In genomic region chr20:45407783-45408645, GRCh38 we compare ENCODE assay signal across 8 cellular contexts. TPM values are rescaled to one million over a fixed set of nuclear protein-coding genes. Genes with fewer than 3 reads are reported as not detected.
DNase-seq lines count a peak whose midpoint lies in the region; ATAC-seq, FAIRE-seq and TF ChIP-seq lines count a peak whose summit lies in the region.

A gene with protein sequence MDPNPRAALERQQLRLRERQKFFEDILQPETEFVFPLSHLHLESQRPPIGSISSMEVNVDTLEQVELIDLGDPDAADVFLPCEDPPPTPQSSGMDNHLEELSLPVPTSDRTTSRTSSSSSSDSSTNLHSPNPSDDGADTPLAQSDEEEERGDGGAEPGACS (plus strand): TSS chr20:45408289. CDS start chr20:45408468, 179 bp downstream.

- TF ChIP-seq CTCF in Loucy (conservative IDR thresholded peaks at IDR 0.05; ENCODE audit: low read length), result no peak
- no peak for TF ChIP-seq CTCF in body of pancreas (IDR thresholded peaks at IDR 0.05)
- TF ChIP-seq CTCF in gastrocnemius medialis (IDR thresholded peaks at IDR 0.05 in 4 of 5, conservative IDR thresholded peaks at IDR 0.05 in 1 of 5), result no peak

- no peaks in the 10 kb centered on the region for H4K20me1 ChIP-seq in Loucy (ENCODE audit: insufficient read depth, low read length, poor library complexity, severe bottlenecking)

- DNase-seq in body of pancreas, result no peak
- DNase-seq in gastrocnemius medialis, result no peak
- no peak for DNase-seq in NCI-H1417 treated with DMSO at 0.1 percent for 48 hours (lab: John Stamatoyannopoulos, UW)
- DNase-seq in H54 (ENCODE audit: insufficient read length, low spot score), result no peak
- DNase-seq in KG1 (lab: John Stamatoyannopoulos, UW), result no peak

- H3K9me3 ChIP-seq in Loucy (ENCODE audit: insufficient read depth, low read depth, low read length), result no peaks in the 10 kb centered on the region
- no peaks in the 10 kb centered on the region for H3K9me3 ChIP-seq in body of pancreas
- H3K9me3 ChIP-seq in gastrocnemius medialis, result no peaks in the 10 kb centered on the region

- no peaks in the 10 kb centered on the region for H3K4me1 ChIP-seq in Loucy (ENCODE audit: insufficient read depth, low read length, poor library complexity, severe bottlenecking)
- peaks cover 19% of the 10 kb centered on the region for H3K4me1 ChIP-seq in body of pancreas
- peaks cover 40 to 43% of the 10 kb centered on the region in 2 donors for H3K4me1 ChIP-seq in gastrocnemius medialis

- in situ Hi-C loops in gastrocnemius medialis (cut with MboI; ENCODE audit: low sequenced_read_pairs in 4 of 4), result no loop called here

- no peaks in the 10 kb centered on the region for H3F3A ChIP-seq in Loucy (ENCODE audit: low read depth)

- ATAC-seq in body of pancreas (no peak), gastrocnemius medialis (no peak), GM19324 (IDR thresholded peaks at IDR 0.05; ENCODE audit: low FRiP score, unreplicated experiment) (no peak)

- no peaks in the 10 kb centered on the region for H3K9me2 ChIP-seq in Loucy (replicated peaks; ENCODE audit: low read depth, low read length)

- TF ChIP-seq POLR2A in body of pancreas (IDR thresholded peaks at IDR 0.05) (no peak), gastrocnemius medialis (IDR thresholded peaks at IDR 0.05) (no peak), H54 (IDR thresholded peaks at IDR 0.05; ENCODE audit: low read depth, low read length) (no peak)

- peak within 1 kb of the TSS; percentile 85 for H3K4me2 ChIP-seq in Loucy (ENCODE audit: low read depth, low read length, poor library complexity, severe bottlenecking)

- no peaks in the 10 kb centered on the region for H3K79me2 ChIP-seq in Loucy (ENCODE audit: insufficient read depth, low read length)

- WGBS in body of pancreas, 2 donors, result 86 to 92% methylated on average over 20 to 21 of the region's 21 CpGs

- H3K4me3 ChIP-seq in Loucy (ENCODE audit: low read length, poor library complexity, severe bottlenecking), result peak within 1 kb of the TSS; percentile 75
- peak within 1 kb of the TSS; percentile 73 to 90 for H3K4me3 ChIP-seq in body of pancreas
- peak within 1 kb of the TSS; percentile 67 for H3K4me3 ChIP-seq in iPS-11a (ENCODE audit: low read depth, low read length)
- H3K4me3 ChIP-seq in gastrocnemius medialis, result peak within 1 kb of the TSS; percentile 87 to 96 (median 91)

- no peak within 1 kb of the TSS for H3K9ac ChIP-seq in Loucy (ENCODE audit: low read depth, low read length, poor library complexity, severe bottlenecking)

- H3K27me3 ChIP-seq in Loucy (ENCODE audit: insufficient read depth, low read length, poor library complexity, severe bottlenecking), result peaks cover 4% of the 10 kb centered on the region
- H3K27me3 ChIP-seq in body of pancreas, result no peaks in the 10 kb centered on the region
- no peaks in the 10 kb centered on the region for H3K27me3 ChIP-seq in gastrocnemius medialis

- H3K36me3 ChIP-seq in Loucy (ENCODE audit: insufficient read depth, low read length) (no peaks in the 10 kb centered on the region), body of pancreas (replicated peaks in 1 of 2; ENCODE audit: insufficient read depth in 1 of 2, low read depth in 2 of 2) (peaks cover 0 to 6% of the 10 kb centered on the region in 2 donors), gastrocnemius medialis (peaks cover 0 to 26% of the 10 kb centered on the region in 2 donors)

- H3K27ac ChIP-seq in body of pancreas, result peak within 1 kb of the TSS; percentile 72 to 79 (median 76)
- H3K27ac ChIP-seq in gastrocnemius medialis, result peak within 1 kb of the TSS; percentile 96 to 100 (median 98)

- no peak for FAIRE-seq in H54 (lab: Jason Lieb, UNC)

- H2AFZ ChIP-seq in Loucy (ENCODE audit: low read length), result no peak within 1 kb of the TSS

- intact Hi-C loops in body of pancreas (cut with DNase I) (no loop called here), gastrocnemius medialis (cut with DNase I; ENCODE audit: low total_unique reads) (loop anchor here (1.0 to 2.0 kb wide), 2 partner anchors 8 to 85 kb away; partner anchors contain the start of gene PIGT)

RNA-seq across cellular contexts. Expression of the gene that starts here (rescaled TPM):
- 10 to 100 TPM; 10.5 to 20.5 TPM for total RNA-seq in body of pancreas
- 100 to 1,000 TPM in 3 of 4 donors, 10 to 100 TPM in 1; 99.5 to 155 (median 121) TPM for total RNA-seq in gastrocnemius medialis

Comparison
In these comparisons a context has a peak if more than half of its experiments do, and no peak if none do; other contexts are left out.
1. RNA of the gene that starts here (total RNA-seq): 99.5 to 155 TPM in gastrocnemius medialis; 10.5 to 20.5 TPM in body of pancreas; every median in the first group is over 4 times any median in the second.
2. Peak in every context shown above with its lines, with median percentiles within 50 percentile points of each other: H3K4me3 ChIP-seq.